21 cellular contexts compared by ENCODE assay signal in genomic region chr19:10683582-10683981, GRCh38. TPM values are rescaled to one million over a fixed set of nuclear protein-coding genes. Genes with fewer than 3 reads are reported as not detected.
A peak's percentile ranks its signal among the peaks of the same experiment; 100 is the strongest.
DNase-seq lines count a peak whose midpoint lies in the region; ATAC-seq, FAIRE-seq and TF ChIP-seq lines count a peak whose summit lies in the region.
"Had no signal": no experiment of that assay in that cellular context is flagged by ENCODE, and none has a peak within 500 bp of the region (broad histone marks: within the 10 kb centered on the region; RNA-seq: fewer than 3 reads in every experiment).

No MANE protein-coding gene starts in this region.

- no peaks in the 10 kb centered on the region for H3K27me3 Mint-ChIP-seq in T-helper 17 cell

- H3K4me2 ChIP-seq in hepatocyte = no peak overlapping the region
- H3K4me2 ChIP-seq: BLaER1 treated with 17β-estradiol and CSF1 and Interleukin-3, amounts not matched to agents 10 nM and 100 nM had no signal

- H3K36me3 ChIP-seq in hepatocyte (replicated peaks; ENCODE audit: insufficient read depth, low read depth) = no peaks in the 10 kb centered on the region
- peaks cover 47 to 62% of the 10 kb centered on the region in 2 donors for H3K36me3 ChIP-seq in small intestine (ENCODE audit: control insufficient read depth in 2 of 2, insufficient read depth in 2 of 2, low read length in 2 of 2)

- no peaks in the 10 kb centered on the region for H3K4me1 Mint-ChIP-seq in T-helper 17 cell

- intact Hi-C loops in Right ventricle myocardium inferior (cut with DNase I) = no loop called here
- intact Hi-C loops in right cardiac atrium (cut with DNase I) = no loop called here

- peaks cover 66% of the 10 kb centered on the region for H4K20me1 ChIP-seq in hepatocyte (ENCODE audit: insufficient read depth, poor library complexity, severe bottlenecking)

- H3K36me3 Mint-ChIP-seq in T-helper 17 cell (ENCODE audit: low read depth) = peaks cover 3% of the 10 kb centered on the region

- H2AFZ ChIP-seq in hepatocyte = no peak overlapping the region

- H3K4me1 ChIP-seq in right cardiac atrium (ENCODE audit: control insufficient read depth, insufficient read depth, low read length) (no peaks in the 10 kb centered on the region), hepatocyte (ENCODE audit: insufficient read depth) (no peaks in the 10 kb centered on the region), small intestine (ENCODE audit: control insufficient read depth in 2 of 2, insufficient read depth in 1 of 2, low read depth in 1 of 2, low read length in 1 of 2) (no peaks in the 10 kb centered on the region)
- H3K4me1 ChIP-seq: SJSA1 had no signal

- ATAC-seq in Right ventricle myocardium inferior = no peak
- no peak for ATAC-seq in right cardiac atrium
- no peak for ATAC-seq in T-helper 17 cell
- ATAC-seq: CD8-positive, alpha-beta T cell had no signal

- FAIRE-seq in small intestine (lab: Jason Lieb, UNC) = no peak

- H3K9me2 ChIP-seq in hepatocyte (replicated peaks; ENCODE audit: insufficient read depth) = no peaks in the 10 kb centered on the region

- WGBS in right cardiac atrium = 89% methylated on average over 21 of the region's 21 CpGs
- 97% methylated on average over 13 of the region's 21 CpGs for WGBS in hepatocyte (ENCODE audit: low lambda C conversion rate, missing lambda C conversion rate)
- 84 to 87% (median 86%) methylated on average over 21 of the region's 21 CpGs for WGBS in small intestine, 3 donors

- H3K9me3 ChIP-seq in right cardiac atrium (ENCODE audit: control insufficient read depth, low read length) = no peaks in the 10 kb centered on the region
- H3K9me3 ChIP-seq in T-helper 17 cell (ENCODE audit: control insufficient read depth, low read length, poor library complexity, severe bottlenecking) = no peaks in the 10 kb centered on the region
- H3K9me3 ChIP-seq in hepatocyte (ENCODE audit: low read depth) = no peaks in the 10 kb centered on the region
- no peaks in the 10 kb centered on the region for H3K9me3 ChIP-seq in small intestine (ENCODE audit: control insufficient read depth, low read depth)
- H3K9me3 ChIP-seq: BLaER1 treated with 17β-estradiol and CSF1 and Interleukin-3, amounts not matched to agents 10 nM and 100 nM; SJSA1 had no signal

- TF ChIP-seq CTCF in hepatocyte (IDR thresholded peaks at IDR 0.05; ENCODE audit: poor library complexity) = no peak

- H3K4me3 ChIP-seq in right cardiac atrium (ENCODE audit: low read length) (no peak overlapping the region), hepatocyte (no peak overlapping the region), small intestine (ENCODE audit: low read depth in 1 of 2, low read length in 2 of 2) (no peak overlapping the region)
- H3K4me3 ChIP-seq: BLaER1 treated with 17β-estradiol and CSF1 and Interleukin-3, amounts not matched to agents 10 nM and 100 nM; SJSA1 had no signal

- DNase-seq in Right ventricle myocardium inferior (ENCODE audit: missing footprints) (peak; percentile 34), right cardiac atrium (no peak), T-helper 17 cell (no peak), iPS-NIHi11 (ENCODE audit: low spot score) (peak; percentile 9), hippocampal formation (lab: John Stamatoyannopoulos, UW) (no peak), hepatocyte (ENCODE audit: low spot score) (no peak), small intestine (no peak), SIG-M5 treated with dmso at 0.1 percent for 504 hours (lab: John Stamatoyannopoulos, UW; ENCODE audit: unreplicated experiment) (no peak)
- DNase-seq: ACHN; CD8-positive, alpha-beta T cell; DMS53; GDM1; HCEC 1CT; NCI-H1105; NCI-H2029 treated with DMSO at 0.1 percent for 48 hours; NCI-H226; NCI-H510A treated with DMSO at 0.1 percent for 48 hours; NCI-H748 treated with DMSO at 0.1 percent for 48 hours had no signal

- no peak overlapping the region for H3K4me3 Mint-ChIP-seq in T-helper 17 cell
- H3K4me3 Mint-ChIP-seq: CD8-positive, alpha-beta T cell had no signal

- H3K27ac Mint-ChIP-seq in T-helper 17 cell = peak overlapping the region; percentile 41
- H3K27ac Mint-ChIP-seq: CD8-positive, alpha-beta T cell had no signal

- H3K27me3 ChIP-seq in right cardiac atrium (ENCODE audit: control insufficient read depth, insufficient read depth) (no peaks in the 10 kb centered on the region), hepatocyte (no peaks in the 10 kb centered on the region), small intestine (ENCODE audit: control insufficient read depth in 2 of 2, insufficient read depth in 2 of 2, low read length in 2 of 2) (no peaks in the 10 kb centered on the region)
- H3K27me3 ChIP-seq: BLaER1 treated with 17β-estradiol and CSF1 and Interleukin-3, amounts not matched to agents 10 nM and 100 nM; SJSA1 had no signal

- H3K27ac ChIP-seq in right cardiac atrium (ENCODE audit: low read length) (no peak overlapping the region), hepatocyte (no peak overlapping the region), small intestine (ENCODE audit: low read depth in 1 of 2, low read length in 1 of 2) (no peak overlapping the region)
- H3K27ac ChIP-seq: 22Rv1; BLaER1 treated with 17β-estradiol and CSF1 and Interleukin-3, amounts not matched to agents 10 nM and 100 nM; SJSA1 had no signal

- peaks cover 39% of the 10 kb centered on the region for H3K79me2 ChIP-seq in hepatocyte

RNA-seq across cellular contexts. Expression of gene QTRT1, which starts 17.7 kb away (rescaled TPM):
- total RNA-seq in Right ventricle myocardium inferior = 28.0 TPM
- 10 to 100 TPM; 23.7 to 30.7 (median 26.1) TPM for total RNA-seq in right cardiac atrium
- polyA plus RNA-seq in right cardiac atrium = 33.1 TPM
- 10 to 100 TPM; 49.4 to 56.9 TPM for total RNA-seq in T-helper 17 cell
- total RNA-seq in hepatocyte = 19.5 and 21.7 TPM in 2 replicates
- 52.8 and 67.7 TPM in 2 replicates for polyA plus RNA-seq in hepatocyte
- 100 to 1,000 TPM in 1 of 3 donors, 10 to 100 TPM in 2; 45.9 to 107 (median 82.1) TPM for polyA plus RNA-seq in small intestine

RNA-seq across cellular contexts. Expression of gene ILF3, which starts 29.4 kb away (rescaled TPM):
- total RNA-seq in Right ventricle myocardium inferior (101 TPM), right cardiac atrium (100 to 1,000 TPM; 119 to 161 (median 141) TPM), T-helper 17 cell (100 to 1,000 TPM; 428 to 456 TPM), hepatocyte (112 and 149 TPM in 2 replicates)
- polyA plus RNA-seq in right cardiac atrium (74.2 TPM), hepatocyte (120 and 129 TPM in 2 replicates), small intestine (100 to 1,000 TPM in 1 of 3 donors, 10 to 100 TPM in 2; 37.3 to 130 (median 45.4) TPM)

RNA-seq across cellular contexts. Expression of gene DNM2, which starts 34.3 kb away (rescaled TPM):
- total RNA-seq in Right ventricle myocardium inferior (177 TPM), right cardiac atrium (100 to 1,000 TPM; 176 to 202 (median 189) TPM), T-helper 17 cell (100 to 1,000 TPM; 267 to 273 TPM), hepatocyte (87.9 and 93.9 TPM in 2 replicates)
- polyA plus RNA-seq in right cardiac atrium (129 TPM), hepatocyte (130 and 132 TPM in 2 replicates), small intestine (100 to 1,000 TPM; 146 to 248 (median 186) TPM)

RNA-seq across cellular contexts. Expression of gene SLC44A2, which starts 58.2 kb away (rescaled TPM):
- total RNA-seq in Right ventricle myocardium inferior (71.4 TPM), right cardiac atrium (100 to 1,000 TPM; 105 to 145 (median 110) TPM), T-helper 17 cell (100 to 1,000 TPM; 186 to 200 TPM), hepatocyte (37.2 and 44.4 TPM in 2 replicates)
- polyA plus RNA-seq in right cardiac atrium (70.1 TPM), hepatocyte (91.3 and 100 TPM in 2 replicates), small intestine (10 to 100 TPM in 2 of 3 donors, 1 to 10 TPM in 1; 5.7 to 41.6 (median 11.0) TPM)

Comparison
In these comparisons a context has a peak if more than half of its experiments do, and no peak if none do; other contexts are left out.
1. DNase-seq: peak in Right ventricle myocardium inferior (single experiment) and iPS-NIHi11 (single experiment); none in right cardiac atrium (0 of 3), T-helper 17 cell (0 of 3), hippocampal formation (0 of 2), hepatocyte (single experiment), small intestine (single experiment) and SIG-M5 treated with dmso at 0.1 percent for 504 hours (single experiment).